In genomic region chr12:6076340-6076739, GRCh38 we compare ENCODE assay signal across 16 cellular contexts. TPM values are rescaled to one million over a fixed set of nuclear protein-coding genes. Genes with fewer than 3 reads are reported as not detected.
DNase-seq lines count a peak whose midpoint lies in the region; ATAC-seq and TF ChIP-seq lines count a peak whose summit lies in the region.
"Had no signal": no experiment of that assay in that cellular context is flagged by ENCODE, and none has a peak within 500 bp of the region (broad histone marks: within the 10 kb centered on the region; RNA-seq: fewer than 3 reads in every experiment).

No MANE protein-coding gene starts in this region.

- H3K27ac ChIP-seq in left ventricle myocardium inferior (replicated peaks) (peak overlapping the region; percentile 89), right cardiac atrium (ENCODE audit: low read length) (no peak overlapping the region), upper lobe of left lung (peak overlapping the region in 3 of 4 donors; percentile 66 to 81 (median 75))
- H3K27ac ChIP-seq: Peyer's patch had no signal

- WGBS in right cardiac atrium = 75% methylated on average over 4 of the region's 4 CpGs
- 70 to 74% methylated on average over 4 of the region's 4 CpGs for WGBS in upper lobe of left lung, 2 donors

- H3K79me2 ChIP-seq in Loucy (ENCODE audit: insufficient read depth, low read length) = no peaks in the 10 kb centered on the region

- H4K20me1 ChIP-seq in Loucy (ENCODE audit: insufficient read depth, low read length, poor library complexity, severe bottlenecking) = no peaks in the 10 kb centered on the region

- peaks cover 45% of the 10 kb centered on the region for H3K27me3 ChIP-seq in left ventricle myocardium inferior (ENCODE audit: low read depth)
- no peaks in the 10 kb centered on the region for H3K27me3 ChIP-seq in right cardiac atrium (ENCODE audit: control insufficient read depth, insufficient read depth)
- H3K27me3 ChIP-seq in Loucy (ENCODE audit: insufficient read depth, low read length, poor library complexity, severe bottlenecking) = no peaks in the 10 kb centered on the region
- peaks cover 0 to 3% (median 0%) of the 10 kb centered on the region in 4 donors for H3K27me3 ChIP-seq in upper lobe of left lung
- H3K27me3 ChIP-seq: Peyer's patch had no signal

- H3K4me3 ChIP-seq in left ventricle myocardium inferior = no peak overlapping the region
- H3K4me3 ChIP-seq in right cardiac atrium (ENCODE audit: low read length) = no peak overlapping the region
- peak overlapping the region; percentile 73 for H3K4me3 ChIP-seq in Loucy (ENCODE audit: low read length, poor library complexity, severe bottlenecking)
- no peak overlapping the region for H3K4me3 ChIP-seq in fibroblast of pulmonary artery (replicated peaks; ENCODE audit: low read depth, low read length)
- no peak overlapping the region for H3K4me3 ChIP-seq in upper lobe of left lung
- H3K4me3 ChIP-seq: Peyer's patch had no signal

- DNase-seq in left ventricle myocardium inferior (no peak), right cardiac atrium (no peak), fibroblast of pulmonary artery (ENCODE audit: low read depth) (peak; percentile 40), upper lobe of left lung (no peak), COR-L47 (lab: John Stamatoyannopoulos, UW) (no peak), NCI-H226 (no peak)
- DNase-seq: ACHN, Caco-2, Kasumi-1, MV-4-11, NCI-H1417 treated with DMSO at 0.1 percent for 48 hours, NCI-H2029, NCI-H510A treated with DMSO at 0.1 percent for 48 hours, Peyer's patch, SHP77 had no signal

- peak overlapping the region; percentile 74 for H3K4me2 ChIP-seq in Loucy (ENCODE audit: low read depth, low read length, poor library complexity, severe bottlenecking)

- TF ChIP-seq CTCF in left ventricle myocardium inferior (IDR thresholded peaks at IDR 0.05; ENCODE audit: borderline replicate concordance) (no peak), Loucy (conservative IDR thresholded peaks at IDR 0.05; ENCODE audit: low read length) (no peak), fibroblast of pulmonary artery (IDR thresholded peaks at IDR 0.05; ENCODE audit: low read length, missing control alignments) (no peak), upper lobe of left lung (IDR thresholded peaks at IDR 0.05) (no peak)

- TF ChIP-seq EP300 in upper lobe of left lung (IDR thresholded peaks at IDR 0.05) = no peak

- TF ChIP-seq POLR2A in upper lobe of left lung (IDR thresholded peaks at IDR 0.05) = no peak

- peaks cover 6% of the 10 kb centered on the region; the same call in 1 of the 2 replicates for H3F3A ChIP-seq in Loucy (ENCODE audit: low read depth)

- H3K9me3 ChIP-seq in left ventricle myocardium inferior (replicated peaks) = no peaks in the 10 kb centered on the region
- no peaks in the 10 kb centered on the region for H3K9me3 ChIP-seq in right cardiac atrium (ENCODE audit: control insufficient read depth, low read length)
- no peaks in the 10 kb centered on the region for H3K9me3 ChIP-seq in Loucy (ENCODE audit: insufficient read depth, low read depth, low read length)
- no peaks in the 10 kb centered on the region for H3K9me3 ChIP-seq in upper lobe of left lung
- H3K9me3 ChIP-seq: Caco-2, Peyer's patch had no signal

- H3K9ac ChIP-seq in Loucy (ENCODE audit: low read depth, low read length, poor library complexity, severe bottlenecking) = peak overlapping the region; percentile 76

- no peak overlapping the region for H2AFZ ChIP-seq in Loucy (ENCODE audit: low read length)

- H3K9me2 ChIP-seq in Loucy (replicated peaks; ENCODE audit: low read depth, low read length) = no peaks in the 10 kb centered on the region

- peaks cover 19% of the 10 kb centered on the region for H3K36me3 ChIP-seq in left ventricle myocardium inferior
- H3K36me3 ChIP-seq in Loucy (ENCODE audit: insufficient read depth, low read length) = no peaks in the 10 kb centered on the region
- H3K36me3 ChIP-seq in upper lobe of left lung = peaks cover 0 to 22% (median 0%) of the 10 kb centered on the region in 4 donors
- H3K36me3 ChIP-seq: Peyer's patch had no signal

- intact Hi-C loops in left ventricle myocardium inferior (cut with micrococcal nuclease) = loop anchor here (10.0 kb wide), 1 partner anchor 108 kb away; no protein-coding TSS in a partner anchor
- intact Hi-C loops in right cardiac atrium (cut with DNase I) = no loop called here

- peaks cover 100% of the 10 kb centered on the region for H3K4me1 ChIP-seq in left ventricle myocardium inferior
- peaks cover 11% of the 10 kb centered on the region for H3K4me1 ChIP-seq in right cardiac atrium (ENCODE audit: control insufficient read depth, insufficient read depth, low read length)
- peaks cover 38% of the 10 kb centered on the region for H3K4me1 ChIP-seq in Loucy (ENCODE audit: insufficient read depth, low read length, poor library complexity, severe bottlenecking)
- H3K4me1 ChIP-seq in upper lobe of left lung = peaks cover 27 to 48% (median 43%) of the 10 kb centered on the region in 4 donors

- ATAC-seq in right cardiac atrium (no peak), upper lobe of left lung (ENCODE audit: low FRiP score in 2 of 2) (no peak)

RNA-seq across cellular contexts. Expression of gene VWF, which starts 48.1 kb away (rescaled TPM):
- 250 TPM for total RNA-seq in left ventricle myocardium inferior
- total RNA-seq in right cardiac atrium = 100 to 1,000 TPM; 144 to 388 (median 269) TPM
- 181 TPM for polyA plus RNA-seq in right cardiac atrium
- 100 to 1,000 TPM; 292 to 543 (median 360) TPM for total RNA-seq in upper lobe of left lung
